1 cellular context compared by ENCODE assay signal in the genomic region with DNA sequence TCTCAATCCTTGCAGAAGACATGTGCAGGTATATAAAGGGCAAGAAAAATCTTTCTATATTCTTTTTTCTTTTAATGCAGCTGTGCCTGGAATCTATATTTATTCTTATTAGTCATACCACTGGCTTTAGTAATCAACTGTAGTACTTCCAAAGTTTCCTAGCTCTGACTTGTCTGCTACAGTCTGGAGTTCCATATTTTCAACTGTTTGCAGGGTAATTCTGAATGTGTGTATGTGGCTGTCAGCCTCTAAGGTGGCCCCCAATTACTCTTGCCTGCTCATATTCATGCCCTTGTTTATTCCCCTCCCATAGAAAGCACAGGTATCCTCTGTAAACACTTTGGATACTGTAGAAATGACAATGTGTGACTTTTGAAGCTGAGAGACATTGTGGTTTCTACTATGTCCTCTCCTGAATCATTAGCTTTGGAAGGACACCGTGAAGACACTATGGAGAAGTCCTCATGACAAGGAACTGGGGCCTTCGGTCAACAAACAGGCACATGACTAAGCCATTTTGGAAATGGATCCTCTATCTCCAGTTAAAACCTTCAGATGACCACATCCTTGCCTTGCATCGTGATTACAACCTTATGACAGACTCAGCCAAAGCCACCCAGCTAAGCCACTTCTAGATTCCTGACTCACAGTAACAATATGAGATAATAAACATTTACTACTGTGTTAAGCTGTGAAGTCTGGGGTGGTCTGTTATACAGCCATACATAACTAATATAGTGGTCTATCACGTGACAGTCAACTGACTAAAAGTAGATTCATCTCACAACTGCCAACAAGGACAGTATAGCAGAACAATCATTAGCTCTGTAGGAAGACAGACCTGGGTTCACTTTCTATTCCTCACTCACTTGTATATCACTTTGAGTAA.
TF ChIP-seq lines count a peak whose summit lies in the region.

No MANE protein-coding gene starts in this region.

TF ChIP-seq in K562, 482 proteins besides CTCF, POLR2A, EP300 and RAD21 (continued from another document and continues in another):
- TF ChIP-seq CHCHD3 (CRISPR knock-in tag; IDR thresholded peaks at IDR 0.05) (no peak), COPS2 (conservative IDR thresholded peaks at IDR 0.05) (no peak), HDAC6 (IDR thresholded peaks at IDR 0.05; ENCODE audit: low read depth, low read length) (no peak), MAFG (tag; conservative IDR thresholded peaks at IDR 0.05) (peak; percentile 91), U2AF1 (optimal IDR thresholded peaks at IDR 0.05; ENCODE audit: low read depth, low read length) (no peak), TSHZ1 (CRISPR knock-in tag; IDR thresholded peaks at IDR 0.05) (0 out of 2 replicates have a peak, but pooled peaks have one; percentile 65), TFAM (CRISPR knock-in tag; conservative IDR thresholded peaks at IDR 0.05) (no peak), ZNF263 (CRISPR knock-in tag; IDR thresholded peaks at IDR 0.05; ENCODE audit: borderline replicate concordance) (no peak), HDAC3 (IDR thresholded peaks at IDR 0.05; ENCODE audit: borderline replicate concordance, partially characterized antibody) (no peak), MAZ (CRISPR knock-in tag; conservative IDR thresholded peaks at IDR 0.05 in 1 of 2, IDR thresholded peaks at IDR 0.05 in 1 of 2) (peak; percentile 51 to 68; a peak in 3 of 4 replicates), GABPB2 (CRISPR knock-in tag; conservative IDR thresholded peaks at IDR 0.05) (no peak), NCOA6 (IDR thresholded peaks at IDR 0.05) (no peak), U2AF2 (optimal IDR thresholded peaks at IDR 0.05; ENCODE audit: low read depth, low read length) (no peak), BHLHE40 (IDR thresholded peaks at IDR 0.05; ENCODE audit: low read length) (peak; percentile 63), CXXC5 (CRISPR knock-in tag; IDR thresholded peaks at IDR 0.05) (peak; percentile 75), ZNF12 (CRISPR knock-in tag; IDR thresholded peaks at IDR 0.05) (no peak), ZNF57 (CRISPR knock-in tag; IDR thresholded peaks at IDR 0.05) (0 out of 2 replicates have a peak, but pooled peaks have one; percentile 38), KAT2B (IDR thresholded peaks at IDR 0.05; ENCODE audit: low read depth, low read length) (no peak), ZZZ3 (IDR thresholded peaks at IDR 0.05) (no peak), PKNOX1 (IDR thresholded peaks at IDR 0.05) (peak; percentile 68), PREB (CRISPR knock-in tag; IDR thresholded peaks at IDR 0.05) (no peak), RAD51 (IDR thresholded peaks at IDR 0.05; ENCODE audit: borderline replicate concordance, low read depth) (peak; percentile 94), SLC30A9 (CRISPR knock-in tag; IDR thresholded peaks at IDR 0.05) (no peak), MIER1 (IDR thresholded peaks at IDR 0.05; ENCODE audit: low read depth) (no peak), TCF7 (IDR thresholded peaks at IDR 0.05; ENCODE audit: borderline replicate concordance) (no peak), FOXJ3 (CRISPR knock-in tag; IDR thresholded peaks at IDR 0.05) (no peak), MEF2D (tag; conservative IDR thresholded peaks at IDR 0.05; ENCODE audit: low read depth) (peak; percentile 82; the same call in 1 of the 2 replicates), BRCA1 (IDR thresholded peaks at IDR 0.05) (no peak), BRCA1 (CRISPR knock-in tag; IDR thresholded peaks at IDR 0.05) (no peak), NEUROD1 (IDR thresholded peaks at IDR 0.05; ENCODE audit: borderline replicate concordance, low read depth, low read length, partially characterized antibody) (no peak), NFE2 (IDR thresholded peaks at IDR 0.05; ENCODE audit: low read depth) (peak; percentile 92), POLR2AphosphoS2 (IDR thresholded peaks at IDR 0.05; ENCODE audit: low read length) (no peak), MTA2 (IDR thresholded peaks at IDR 0.05; ENCODE audit: low read depth) (peak; percentile 41; the same call in 1 of the 2 replicates), RBM22 (IDR thresholded peaks at IDR 0.05; ENCODE audit: low read depth, low read length, poor library complexity, severe bottlenecking) (no peak), ZNF354B (CRISPR knock-in tag; IDR thresholded peaks at IDR 0.05) (0 out of 2 replicates have a peak, but pooled peaks have one; percentile 15), NR2C1 (IDR thresholded peaks at IDR 0.05) (no peak), NR2C1 (tag; IDR thresholded peaks at IDR 0.05) (peak; percentile 77), E2F5 (CRISPR knock-in tag; IDR thresholded peaks at IDR 0.05) (no peak), KHSRP (IDR thresholded peaks at IDR 0.05) (no peak), SRSF9 (IDR thresholded peaks at IDR 0.05; ENCODE audit: borderline replicate concordance, low read depth, low read length) (no peak), ZNF655 (CRISPR knock-in tag; IDR thresholded peaks at IDR 0.05) (no peak), CREB3L1 (IDR thresholded peaks at IDR 0.05; ENCODE audit: borderline replicate concordance, low read depth) (no peak), KLF10 (CRISPR knock-in tag; IDR thresholded peaks at IDR 0.05) (no peak), FOXA3 (CRISPR knock-in tag; conservative IDR thresholded peaks at IDR 0.05 in 1 of 2, IDR thresholded peaks at IDR 0.05 in 1 of 2) (peak; percentile 86 to 87), XRCC4 (IDR thresholded peaks at IDR 0.05; ENCODE audit: extremely low read depth, insufficient read depth, insufficient read length) (no peak), PHB2 (IDR thresholded peaks at IDR 0.05; ENCODE audit: low read depth) (no peak), CSDE1 (IDR thresholded peaks at IDR 0.05) (no peak), ZNF76 (CRISPR knock-in tag; IDR thresholded peaks at IDR 0.05; ENCODE audit: borderline replicate concordance) (no peak), GTF2E2 (tag; IDR thresholded peaks at IDR 0.05) (no peak)
- TF ChIP-seq, protein P1, sequence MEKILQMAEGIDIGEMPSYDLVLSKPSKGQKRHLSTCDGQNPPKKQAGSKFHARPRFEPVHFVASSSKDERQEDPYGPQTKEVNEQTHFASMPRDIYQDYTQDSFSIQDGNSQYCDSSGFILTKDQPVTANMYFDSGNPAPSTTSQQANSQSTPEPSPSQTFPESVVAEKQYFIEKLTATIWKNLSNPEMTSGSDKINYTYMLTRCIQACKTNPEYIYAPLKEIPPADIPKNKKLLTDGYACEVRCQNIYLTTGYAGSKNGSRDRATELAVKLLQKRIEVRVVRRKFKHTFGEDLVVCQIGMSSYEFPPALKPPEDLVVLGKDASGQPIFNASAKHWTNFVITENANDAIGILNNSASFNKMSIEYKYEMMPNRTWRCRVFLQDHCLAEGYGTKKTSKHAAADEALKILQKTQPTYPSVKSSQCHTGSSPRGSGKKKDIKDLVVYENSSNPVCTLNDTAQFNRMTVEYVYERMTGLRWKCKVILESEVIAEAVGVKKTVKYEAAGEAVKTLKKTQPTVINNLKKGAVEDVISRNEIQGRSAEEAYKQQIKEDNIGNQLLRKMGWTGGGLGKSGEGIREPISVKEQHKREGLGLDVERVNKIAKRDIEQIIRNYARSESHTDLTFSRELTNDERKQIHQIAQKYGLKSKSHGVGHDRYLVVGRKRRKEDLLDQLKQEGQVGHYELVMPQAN (IDR thresholded peaks at IDR 0.05; ENCODE audit: borderline replicate concordance), result no peak
- TF ChIP-seq, protein P2, sequence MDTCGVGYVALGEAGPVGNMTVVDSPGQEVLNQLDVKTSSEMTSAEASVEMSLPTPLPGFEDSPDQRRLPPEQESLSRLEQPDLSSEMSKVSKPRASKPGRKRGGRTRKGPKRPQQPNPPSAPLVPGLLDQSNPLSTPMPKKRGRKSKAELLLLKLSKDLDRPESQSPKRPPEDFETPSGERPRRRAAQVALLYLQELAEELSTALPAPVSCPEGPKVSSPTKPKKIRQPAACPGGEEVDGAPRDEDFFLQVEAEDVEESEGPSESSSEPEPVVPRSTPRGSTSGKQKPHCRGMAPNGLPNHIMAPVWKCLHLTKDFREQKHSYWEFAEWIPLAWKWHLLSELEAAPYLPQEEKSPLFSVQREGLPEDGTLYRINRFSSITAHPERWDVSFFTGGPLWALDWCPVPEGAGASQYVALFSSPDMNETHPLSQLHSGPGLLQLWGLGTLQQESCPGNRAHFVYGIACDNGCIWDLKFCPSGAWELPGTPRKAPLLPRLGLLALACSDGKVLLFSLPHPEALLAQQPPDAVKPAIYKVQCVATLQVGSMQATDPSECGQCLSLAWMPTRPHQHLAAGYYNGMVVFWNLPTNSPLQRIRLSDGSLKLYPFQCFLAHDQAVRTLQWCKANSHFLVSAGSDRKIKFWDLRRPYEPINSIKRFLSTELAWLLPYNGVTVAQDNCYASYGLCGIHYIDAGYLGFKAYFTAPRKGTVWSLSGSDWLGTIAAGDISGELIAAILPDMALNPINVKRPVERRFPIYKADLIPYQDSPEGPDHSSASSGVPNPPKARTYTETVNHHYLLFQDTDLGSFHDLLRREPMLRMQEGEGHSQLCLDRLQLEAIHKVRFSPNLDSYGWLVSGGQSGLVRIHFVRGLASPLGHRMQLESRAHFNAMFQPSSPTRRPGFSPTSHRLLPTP (IDR thresholded peaks at IDR 0.05; ENCODE audit: borderline replicate concordance, extremely low read depth, insufficient read length), result no peak
